In the genomic region with DNA sequence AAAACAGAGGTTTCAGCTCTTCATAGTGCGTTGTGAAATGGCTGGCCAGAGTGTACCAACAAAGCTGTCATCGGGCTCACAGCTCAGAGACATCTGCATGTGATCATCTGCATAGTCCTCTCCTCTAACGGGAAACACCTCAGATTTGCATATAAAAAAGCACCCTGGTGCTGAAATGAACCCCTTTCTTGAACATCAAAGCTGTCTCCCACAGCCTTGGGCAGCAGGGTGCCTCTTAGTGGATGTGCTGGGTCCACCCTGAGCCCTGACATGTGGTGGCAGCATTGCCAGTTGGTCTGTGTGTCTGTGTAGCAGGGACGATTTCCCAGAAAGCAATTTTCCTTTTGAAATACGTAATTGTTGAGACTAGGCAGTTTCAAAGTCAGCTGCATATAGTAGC, we compare ENCODE assay signal across 11 cellular contexts. TPM values are rescaled to one million over a fixed set of nuclear protein-coding genes. Genes with fewer than 3 reads are reported as not detected.
DNase-seq lines count a peak whose midpoint lies in the region; ATAC-seq and TF ChIP-seq lines count a peak whose summit lies in the region.
"Had no signal": no experiment of that assay in that cellular context is flagged by ENCODE, and none has a peak within 500 bp of the region (broad histone marks: within the 10 kb centered on the region; RNA-seq: fewer than 3 reads in every experiment).

No MANE protein-coding gene starts in this region.

- H3K27ac ChIP-seq in right atrium auricular region = peak overlapping the region in 1 of 2 donors; percentile 17
- H3K27ac ChIP-seq in naive thymus-derived CD4-positive, alpha-beta T cell (ENCODE audit: low read depth, low read length) = no peak overlapping the region

- no peak for DNase-seq in Right ventricle myocardium inferior (ENCODE audit: missing footprints)
- no peak for DNase-seq in right atrium auricular region (ENCODE audit: low spot score)
- DNase-seq in superior temporal gyrus (ENCODE audit: extremely low spot score) = peak; percentile 43
- no peak for DNase-seq in naive thymus-derived CD4-positive, alpha-beta T cell
- no peak for DNase-seq in activated gamma-delta T cell treated with Interleukin-2 at 50 U/mL for 16 hours
- no peak for DNase-seq in immature natural killer cell
- DNase-seq: KG1, SHP77 treated with DMSO at 0.1 percent for 48 hours had no signal

- POLR2A ChIA-PET in naive thymus-derived CD4-positive, alpha-beta T cell (lab: Charles Lee) = no interaction called here

- peaks cover 24% of the 10 kb centered on the region for H3K36me3 ChIP-seq in right atrium auricular region
- peaks cover 0 to 69% (median 7%) of the 10 kb centered on the region in 3 experiments for H3K36me3 ChIP-seq in naive thymus-derived CD4-positive, alpha-beta T cell (ENCODE audit: control insufficient read depth in 2 of 3, insufficient read depth in 3 of 3, low read length in 3 of 3)

- intact Hi-C loops in Right ventricle myocardium inferior (cut with DNase I) = no loop called here
- intact Hi-C loops in dendritic cell treated with granulocyte-macrophage colony-stimulating factor and Interleukin-4, amounts not matched to agents 40 ng/mL and 50 ng/mL, for 4 days (cut with micrococcal nuclease) = no loop called here
- intact Hi-C loops in naive thymus-derived CD4-positive, alpha-beta T cell (cut with micrococcal nuclease) = no loop called here

- peak overlapping the region; percentile 39 for H3K27ac Mint-ChIP-seq in dendritic cell treated with granulocyte-macrophage colony-stimulating factor and Interleukin-4, amounts not matched to agents 40 ng/mL and 50 ng/mL, for 4 days
- peak overlapping the region in 2 of 9 donors; percentile 2 to 53 for H3K27ac Mint-ChIP-seq in naive thymus-derived CD4-positive, alpha-beta T cell
- H3K27ac Mint-ChIP-seq in immature natural killer cell = no peak overlapping the region
- H3K27ac Mint-ChIP-seq: activated T-helper 2 cell treated with anti-CD3 and anti-CD28 coated beads, Interferon-gamma antibody, Interleukin-2, Interleukin-4, amounts not matched to agents 10 μg/mL and 5 μg/mL and 100 μg/mL, durations not matched to agents 14 hours and 24 hours and 36 hours had no signal

- peaks cover 0 to 11% of the 10 kb centered on the region in 2 donors for H3K4me1 ChIP-seq in right atrium auricular region
- no peaks in the 10 kb centered on the region for H3K4me1 ChIP-seq in naive thymus-derived CD4-positive, alpha-beta T cell (ENCODE audit: control insufficient read depth in 2 of 2, insufficient read depth in 2 of 2, low read length in 2 of 2)

- CTCF ChIA-PET in naive thymus-derived CD4-positive, alpha-beta T cell (lab: Charles Lee) = no interaction called here

- no peaks in the 10 kb centered on the region for H3K9me3 ChIP-seq in right atrium auricular region
- H3K9me3 ChIP-seq in naive thymus-derived CD4-positive, alpha-beta T cell (ENCODE audit: control insufficient read depth in 2 of 3, low read length in 3 of 3) = no peaks in the 10 kb centered on the region

- H3K4me3 ChIP-seq in right atrium auricular region = no peak overlapping the region
- H3K4me3 ChIP-seq in naive thymus-derived CD4-positive, alpha-beta T cell (ENCODE audit: low read length) = no peak overlapping the region

- H3K9me3 Mint-ChIP-seq in dendritic cell treated with granulocyte-macrophage colony-stimulating factor and Interleukin-4, amounts not matched to agents 40 ng/mL and 50 ng/mL, for 4 days = no peaks in the 10 kb centered on the region
- no peaks in the 10 kb centered on the region for H3K9me3 Mint-ChIP-seq in naive thymus-derived CD4-positive, alpha-beta T cell
- H3K9me3 Mint-ChIP-seq in immature natural killer cell = no peaks in the 10 kb centered on the region
- H3K9me3 Mint-ChIP-seq: activated T-helper 2 cell treated with anti-CD3 and anti-CD28 coated beads, Interferon-gamma antibody, Interleukin-2, Interleukin-4, amounts not matched to agents 10 μg/mL and 5 μg/mL and 100 μg/mL, durations not matched to agents 14 hours and 24 hours and 36 hours had no signal

- H3K27me3 Mint-ChIP-seq in dendritic cell treated with granulocyte-macrophage colony-stimulating factor and Interleukin-4, amounts not matched to agents 40 ng/mL and 50 ng/mL, for 4 days = no peaks in the 10 kb centered on the region
- no peaks in the 10 kb centered on the region for H3K27me3 Mint-ChIP-seq in naive thymus-derived CD4-positive, alpha-beta T cell
- peaks cover 0 to 3% (median 0%) of the 10 kb centered on the region in 3 donors for H3K27me3 Mint-ChIP-seq in immature natural killer cell (ENCODE audit: low read depth in 3 of 3)

- ATAC-seq in Right ventricle myocardium inferior (peak; percentile 76), HG03280 (IDR thresholded peaks at IDR 0.05; ENCODE audit: unreplicated experiment) (peak; percentile 71)
- no peak for ATAC-seq in naive thymus-derived CD4-positive, alpha-beta T cell

- H3K4me3 Mint-ChIP-seq in dendritic cell treated with granulocyte-macrophage colony-stimulating factor and Interleukin-4, amounts not matched to agents 40 ng/mL and 50 ng/mL, for 4 days = no peak overlapping the region
- no peak overlapping the region for H3K4me3 Mint-ChIP-seq in naive thymus-derived CD4-positive, alpha-beta T cell
- no peak overlapping the region for H3K4me3 Mint-ChIP-seq in immature natural killer cell

- no peaks in the 10 kb centered on the region for H3K27me3 ChIP-seq in right atrium auricular region
- H3K27me3 ChIP-seq in naive thymus-derived CD4-positive, alpha-beta T cell (ENCODE audit: control insufficient read depth in 2 of 2, insufficient read depth in 2 of 2, low read length in 2 of 2) = no peaks in the 10 kb centered on the region

- no peak for TF ChIP-seq CTCF in right atrium auricular region (IDR thresholded peaks at IDR 0.05)

- peaks cover 37% of the 10 kb centered on the region for H3K4me1 Mint-ChIP-seq in dendritic cell treated with granulocyte-macrophage colony-stimulating factor and Interleukin-4, amounts not matched to agents 40 ng/mL and 50 ng/mL, for 4 days (ENCODE audit: low read depth)
- H3K4me1 Mint-ChIP-seq in naive thymus-derived CD4-positive, alpha-beta T cell = peaks cover 0 to 24% (median 0%) of the 10 kb centered on the region in 7 donors
- no peaks in the 10 kb centered on the region for H3K4me1 Mint-ChIP-seq in immature natural killer cell

- H3K36me3 Mint-ChIP-seq in dendritic cell treated with granulocyte-macrophage colony-stimulating factor and Interleukin-4, amounts not matched to agents 40 ng/mL and 50 ng/mL, for 4 days (ENCODE audit: low read depth) = peaks cover 91% of the 10 kb centered on the region
- H3K36me3 Mint-ChIP-seq in naive thymus-derived CD4-positive, alpha-beta T cell = peaks cover 10 to 66% (median 35%) of the 10 kb centered on the region in 5 donors
- peaks cover 21 to 50% (median 34%) of the 10 kb centered on the region in 3 donors for H3K36me3 Mint-ChIP-seq in immature natural killer cell

RNA-seq across cellular contexts. Expression of a gene that starts 14.3 kb away (rescaled TPM):
- 2.5 TPM for total RNA-seq in Right ventricle myocardium inferior
- total RNA-seq in right atrium auricular region = 1 to 10 TPM; 5.1 to 6.7 TPM
- total RNA-seq in naive thymus-derived CD4-positive, alpha-beta T cell = 1 to 10 TPM in 2 of 5 experiments, under 1 TPM in 3; 0.08 to 1.4 (median 0.41) TPM
- polyA plus RNA-seq in naive thymus-derived CD4-positive, alpha-beta T cell = under 1 TPM; 0.44 to 0.48 TPM
- polyA plus RNA-seq in immature natural killer cell = under 1 TPM in 2 of 3 donors, not detected in 1; 0.15 to 0.47 TPM
